Comparison of ENCODE assay signal across 22 cellular contexts in the genomic region with DNA sequence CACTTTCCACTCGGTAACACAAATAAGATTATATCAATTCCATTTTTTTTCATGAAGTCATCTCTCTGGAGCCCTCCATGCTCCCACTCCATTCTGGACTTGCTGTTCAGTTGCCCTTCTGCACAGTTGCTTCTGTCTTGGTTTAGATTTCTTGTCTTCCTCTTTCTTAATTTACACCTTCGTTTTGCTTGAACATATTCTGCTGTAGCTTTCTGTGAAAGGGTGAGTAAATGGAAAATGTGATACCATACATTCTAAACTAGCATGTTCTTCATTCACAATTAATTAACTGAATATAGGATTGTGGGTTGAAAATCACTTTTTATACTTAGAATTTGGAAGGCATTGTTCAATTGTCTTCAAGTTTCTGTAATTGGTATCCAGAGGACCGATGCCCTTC.
DNase-seq lines count a peak whose midpoint lies in the region; ATAC-seq and TF ChIP-seq lines count a peak whose summit lies in the region.
"Had no signal": no experiment of that assay in that cellular context is flagged by ENCODE, and none has a peak within 500 bp of the region (broad histone marks: within the 10 kb centered on the region; RNA-seq: fewer than 3 reads in every experiment).

No MANE protein-coding gene starts in this region.

- H4K8ac ChIP-seq in IMR-90 (ENCODE audit: low read depth in 2 of 2, low read length in 2 of 2), result no peak overlapping the region

- no TSS peak for BruUV-seq in IMR-90 (replicated peaks; lab: Mats Ljungman, UMichigan)

- TF ChIP-seq RAD21 in IMR-90 (IDR thresholded peaks at IDR 0.05; ENCODE audit: low read length), result no peak

- no peak for DNase-seq in activated T-cell treated with anti-CD3 and anti-CD28 coated beads, Interleukin-2, amount 50 U/mL, for 72 hours
- no peak for DNase-seq in activated T-cell treated with anti-CD3 and anti-CD28 coated beads for 4 hours
- no peak for DNase-seq in IMR-90
- DNase-seq in smooth muscle cell (lab: John Stamatoyannopoulos, UW; ENCODE audit: unreplicated experiment), result no peak
- DNase-seq in GOT3 (lab: John Stamatoyannopoulos, UW), result no peak
- no peak for DNase-seq in SHP77 (lab: John Stamatoyannopoulos, UW)
- DNase-seq: activated effector memory CD4-positive, alpha-beta T cell treated with Interleukin-2 at 50 U/mL for 16 hours; amniotic stem cell; brain microvascular endothelial cell; C1 segment of cervical spinal cord; DMS79; effector CD8-positive, alpha-beta T cell; GDM1; H7; kidney; naive B cell; NCI-H2029; NCI-H2227 treated with DMSO at 0.1 percent for 48 hours; NCI-H69; transverse colon had no signal

- H3K9me3 Mint-ChIP-seq in activated T-cell treated with anti-CD3 and anti-CD28 coated beads, Interleukin-2, amount 50 U/mL, for 72 hours, result peaks cover 4 to 5% of the 10 kb centered on the region in 2 donors
- peaks cover 5% of the 10 kb centered on the region for H3K9me3 Mint-ChIP-seq in activated naive CD8-positive, alpha-beta T cell (ENCODE audit: low read depth)

- dilution Hi-C loops in IMR-90 (cut with HindIII; ENCODE audit: low sequenced_read_pairs, unreplicated experiment), result no loop called here

- H3K9me3 ChIP-seq in IMR-90 (ENCODE audit: control insufficient read depth, insufficient read depth, low read length), result 0 out of 2 replicates have a peak, but pooled peaks cover 2% of the 10 kb centered on the region
- H3K9me3 ChIP-seq in smooth muscle cell (replicated peaks; ENCODE audit: low read depth), result no peaks in the 10 kb centered on the region
- H3K9me3 ChIP-seq: transverse colon had no signal

- peaks cover 38% of the 10 kb centered on the region for H3K4me1 Mint-ChIP-seq in activated T-cell treated with anti-CD3 and anti-CD28 coated beads, Interleukin-2, amount 50 U/mL, for 72 hours (ENCODE audit: low read depth)
- H3K4me1 Mint-ChIP-seq in activated naive CD8-positive, alpha-beta T cell (ENCODE audit: low read depth), result peaks cover 35% of the 10 kb centered on the region

- H3K14ac ChIP-seq in IMR-90 (replicated peaks; ENCODE audit: low read depth, low read length), result no peak overlapping the region

- peaks cover 25% of the 10 kb centered on the region for H3F3A ChIP-seq in smooth muscle cell (ENCODE audit: low read depth)

- H3K27me3 ChIP-seq in IMR-90 (ENCODE audit: control insufficient read depth, insufficient read depth, low read length), result no peaks in the 10 kb centered on the region
- H3K27me3 ChIP-seq in smooth muscle cell (ENCODE audit: low read depth), result no peaks in the 10 kb centered on the region
- H3K27me3 ChIP-seq: brain microvascular endothelial cell, transverse colon had no signal

- H3K27ac Mint-ChIP-seq in activated T-cell treated with anti-CD3 and anti-CD28 coated beads, Interleukin-2, amount 50 U/mL, for 72 hours, result peak overlapping the region; percentile 52
- H3K27ac Mint-ChIP-seq in activated naive CD8-positive, alpha-beta T cell, result peak overlapping the region; percentile 91

- in situ Hi-C loops in IMR-90 (cut with MboI; ENCODE audit: low sequenced_read_pairs), result no loop called here

- H2AFZ ChIP-seq in IMR-90 (replicated peaks; ENCODE audit: low read length, poor library complexity) (no peak overlapping the region), smooth muscle cell (ENCODE audit: low read depth) (no peak overlapping the region)

- ATAC-seq in activated T-cell treated with anti-CD3 and anti-CD28 coated beads, Interleukin-2, amount 50 U/mL, for 72 hours (replicated peaks in 1 of 2), result no peak
- ATAC-seq in IMR-90 (ENCODE audit: low read depth), result no peak

- no peak overlapping the region for H3K23ac ChIP-seq in IMR-90 (ENCODE audit: low read depth, low read length)

- WGBS in IMR-90 (ENCODE audit: extremely low coverage in 2 of 2, insufficient read length in 1 of 2), 2 experiments, result no CpG with 5 or more reads among the region's 3 CpGs
- 94% methylated on average over 3 of the region's 3 CpGs for WGBS in smooth muscle cell (ENCODE audit: low lambda C conversion rate)

- CTCF ChIA-PET in IMR-90 (lab: Yijun Ruan, JAX), result interaction anchor here (0.8 kb wide), 1 partner anchor 22 kb away, joined by 3 read pairs; no protein-coding TSS in a partner anchor

- H3K4me3 ChIP-seq in IMR-90 (ENCODE audit: insufficient read depth, low read depth, low read length) (no peak overlapping the region), smooth muscle cell (no peak overlapping the region)
- H3K4me3 ChIP-seq: transverse colon had no signal

- H3K9ac ChIP-seq in IMR-90 (ENCODE audit: low read depth, low read length), result no peak overlapping the region
- H3K9ac ChIP-seq in smooth muscle cell (ENCODE audit: low read depth), result no peak overlapping the region

- no peaks in the 10 kb centered on the region for H3K27me3 Mint-ChIP-seq in activated T-cell treated with anti-CD3 and anti-CD28 coated beads, Interleukin-2, amount 50 U/mL, for 72 hours (ENCODE audit: low read depth)
- H3K27me3 Mint-ChIP-seq in activated naive CD8-positive, alpha-beta T cell, result no peaks in the 10 kb centered on the region
- H3K27me3 Mint-ChIP-seq: IgD-negative memory B cell, naive B cell had no signal

- H2BK120ac ChIP-seq in IMR-90 (ENCODE audit: low read depth, low read length), result no peak overlapping the region

- H3K36me3 Mint-ChIP-seq in activated T-cell treated with anti-CD3 and anti-CD28 coated beads, Interleukin-2, amount 50 U/mL, for 72 hours (ENCODE audit: insufficient read depth in 2 of 2), result peaks cover 20 to 30% of the 10 kb centered on the region in 2 donors
- H3K36me3 Mint-ChIP-seq in activated naive CD8-positive, alpha-beta T cell, result peaks cover 31% of the 10 kb centered on the region

- H3K4me2 ChIP-seq in IMR-90 (ENCODE audit: low read depth, low read length), result no peak overlapping the region
- no peak overlapping the region for H3K4me2 ChIP-seq in smooth muscle cell

- H4K5ac ChIP-seq in IMR-90 (ENCODE audit: low read depth, low read length), result no peak overlapping the region

- no peak overlapping the region for H3K4ac ChIP-seq in IMR-90 (ENCODE audit: low read depth, low read length)

- H3K18ac ChIP-seq in IMR-90 (ENCODE audit: low read depth, low read length), result no peak overlapping the region

- 0 out of 2 replicates have a peak overlapping the region, but pooled peaks have one; percentile 12 for H4K91ac ChIP-seq in IMR-90 (ENCODE audit: insufficient read depth, low read depth, low read length)

- H3K9me1 ChIP-seq in IMR-90 (ENCODE audit: insufficient read depth, low read length), result no peaks in the 10 kb centered on the region

- peak overlapping the region in 1 of 2 donors; percentile 0 for H3K4me3 Mint-ChIP-seq in activated T-cell treated with anti-CD3 and anti-CD28 coated beads, Interleukin-2, amount 50 U/mL, for 72 hours
- no peak overlapping the region for H3K4me3 Mint-ChIP-seq in activated naive CD8-positive, alpha-beta T cell
- H3K4me3 Mint-ChIP-seq: IgD-negative memory B cell, naive B cell had no signal

- H3K27ac ChIP-seq in IMR-90 (ENCODE audit: insufficient read depth, low read length), result no peak overlapping the region
- peak overlapping the region; percentile 57 for H3K27ac ChIP-seq in smooth muscle cell (ENCODE audit: low read depth)
- H3K27ac ChIP-seq: brain microvascular endothelial cell, transverse colon had no signal

- H4K20me1 ChIP-seq in IMR-90 (ENCODE audit: insufficient read depth, low read length) (no peaks in the 10 kb centered on the region), smooth muscle cell (ENCODE audit: low read depth) (no peaks in the 10 kb centered on the region)

- no peak overlapping the region for H2AK9ac ChIP-seq in IMR-90 (replicated peaks; ENCODE audit: low read depth, low read length, poor library complexity)

- H3K4me1 ChIP-seq in IMR-90 (ENCODE audit: control insufficient read depth, insufficient read depth, low read length) (peaks cover 8% of the 10 kb centered on the region), smooth muscle cell (ENCODE audit: low read depth) (peaks cover 7% of the 10 kb centered on the region)
- H3K4me1 ChIP-seq: transverse colon had no signal

- H2BK20ac ChIP-seq in IMR-90 (ENCODE audit: low read depth, low read length), result peak overlapping the region; percentile 3; the same call in 1 of the 2 replicates

- H3K79me1 ChIP-seq in IMR-90 (ENCODE audit: low read depth in 1 of 2, low read length in 2 of 2), result peaks cover 20 to 46% of the 10 kb centered on the region in 2 experiments

- H2AK5ac ChIP-seq in IMR-90 (ENCODE audit: low read depth, low read length), result 0 out of 2 replicates have a peak overlapping the region, but pooled peaks have one; percentile 8

- TF ChIP-seq CTCF in IMR-90 (conservative IDR thresholded peaks at IDR 0.05; ENCODE audit: low read depth, low read length) (no peak), smooth muscle cell (IDR thresholded peaks at IDR 0.05; ENCODE audit: borderline replicate concordance, insufficient read depth, poor library complexity, severe bottlenecking) (no peak)

- TF ChIP-seq POLR2A in IMR-90 (IDR thresholded peaks at IDR 0.05; ENCODE audit: low read depth, low read length), result no peak

- POLR2A ChIA-PET in IMR-90 (lab: Charles Lee; ENCODE audit: unreplicated experiment), result no interaction called here

- H2BK5ac ChIP-seq in IMR-90 (ENCODE audit: low read depth, low read length, poor library complexity, severe bottlenecking), result no peak overlapping the region

- H3K36me3 ChIP-seq in IMR-90 (ENCODE audit: control insufficient read depth, insufficient read depth, low read length) (peaks cover 8% of the 10 kb centered on the region), smooth muscle cell (ENCODE audit: low read depth) (peaks cover 14% of the 10 kb centered on the region)

- no peak overlapping the region; the same call in 1 of the 2 replicates for H3K56ac ChIP-seq in IMR-90 (ENCODE audit: extremely low read depth, insufficient read depth, low read length)

- peaks cover 49% of the 10 kb centered on the region for H3K79me2 ChIP-seq in smooth muscle cell (ENCODE audit: low read depth)

- H2BK15ac ChIP-seq in IMR-90 (ENCODE audit: low read depth, low read length), result peak overlapping the region; percentile 77; the same call in 1 of the 3 replicates

- intact Hi-C loops in IMR-90 (cut with micrococcal nuclease), result no loop called here

TF ChIP-seq in IMR-90, 13 proteins besides CTCF, POLR2A, EP300 and RAD21 (continues in another document):
- no peak for TF ChIP-seq RFX5 (IDR thresholded peaks at IDR 0.05; ENCODE audit: low read depth, low read length)
- TF ChIP-seq MXI1 (IDR thresholded peaks at IDR 0.05; ENCODE audit: borderline replicate concordance, low read depth, low read length), result no peak
- TF ChIP-seq ELK1 (IDR thresholded peaks at IDR 0.05; ENCODE audit: borderline replicate concordance, low read depth, low read length), result no peak
- TF ChIP-seq RCOR1 (IDR thresholded peaks at IDR 0.05; ENCODE audit: insufficient replicate concordance, low read length), result no peak
- TF ChIP-seq CEBPB (IDR thresholded peaks at IDR 0.05; ENCODE audit: low read depth, low read length), result no peak
